8 cellular contexts compared by ENCODE assay signal in the genomic region with DNA sequence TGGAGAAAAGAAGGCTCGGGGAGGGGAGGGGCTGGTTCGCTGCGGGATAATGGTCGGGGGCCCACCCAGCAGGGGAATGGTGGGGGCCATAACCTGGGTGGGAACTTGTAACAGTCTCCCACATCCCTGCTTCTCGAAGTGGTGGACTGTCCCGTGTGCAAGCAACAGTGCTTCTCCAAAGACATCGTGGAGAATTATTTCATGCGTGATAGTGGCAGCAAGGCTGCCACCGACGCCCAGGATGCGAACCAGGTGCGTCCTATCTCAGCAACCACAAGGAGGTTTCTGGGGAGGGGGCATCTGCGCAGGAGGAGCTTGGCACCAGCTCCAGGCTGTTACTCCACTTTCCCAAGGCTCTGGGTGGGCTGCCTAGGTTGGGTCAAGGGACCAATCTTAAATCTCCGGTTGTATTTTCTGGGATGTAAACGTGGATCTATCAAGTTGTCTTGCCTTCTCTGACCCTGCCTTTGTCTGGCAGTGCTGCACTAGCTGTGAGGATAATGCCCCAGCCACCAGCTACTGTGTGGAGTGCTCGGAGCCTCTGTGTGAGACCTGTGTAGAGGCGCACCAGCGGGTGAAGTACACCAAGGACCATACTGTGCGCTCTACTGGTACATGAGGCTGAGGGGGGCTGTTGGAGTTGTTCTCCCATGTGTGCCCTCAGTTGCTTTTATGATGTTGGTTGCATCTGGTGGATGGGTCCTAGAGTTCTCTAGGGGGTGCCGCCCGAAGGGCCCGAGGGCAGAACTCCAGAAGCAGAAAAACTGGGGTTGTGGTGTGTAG. TPM values are rescaled to one million over a fixed set of nuclear protein-coding genes. Genes with fewer than 3 reads are reported as not detected.
A peak's percentile ranks its signal among the peaks of the same experiment; 100 is the strongest.
DNase-seq lines count a peak whose midpoint lies in the region; ATAC-seq and TF ChIP-seq lines count a peak whose summit lies in the region.

No MANE protein-coding gene starts in this region.

- no peaks in the 10 kb centered on the region for H3K9me3 ChIP-seq in Loucy (ENCODE audit: insufficient read depth, low read depth, low read length)

- H3K4me2 ChIP-seq in Loucy (ENCODE audit: low read depth, low read length, poor library complexity, severe bottlenecking) = peak overlapping the region; percentile 97

- H3K27ac Mint-ChIP-seq in dendritic cell treated with granulocyte-macrophage colony-stimulating factor and Interleukin-4, amounts not matched to agents 40 ng/mL and 50 ng/mL, for 4 days = peak overlapping the region; percentile 95
- peak overlapping the region; percentile 80 to 93 (median 88) for H3K27ac Mint-ChIP-seq in naive B cell

- H3K4me3 Mint-ChIP-seq in dendritic cell treated with granulocyte-macrophage colony-stimulating factor and Interleukin-4, amounts not matched to agents 40 ng/mL and 50 ng/mL, for 4 days = peak overlapping the region; percentile 88
- H3K4me3 Mint-ChIP-seq in naive B cell = peak overlapping the region; percentile 86 to 96 (median 92)

- H4K20me1 ChIP-seq in Loucy (ENCODE audit: insufficient read depth, low read length, poor library complexity, severe bottlenecking) = peaks cover 59% of the 10 kb centered on the region

- H3K4me1 ChIP-seq in Loucy (ENCODE audit: insufficient read depth, low read length, poor library complexity, severe bottlenecking) = peaks cover 27% of the 10 kb centered on the region

- peak overlapping the region; percentile 93 for H3K9ac ChIP-seq in Loucy (ENCODE audit: low read depth, low read length, poor library complexity, severe bottlenecking)

- H3K4me3 ChIP-seq in AG09309 (ENCODE audit: control insufficient read depth, low read depth, low read length) = peak overlapping the region; percentile 84
- H3K4me3 ChIP-seq in Loucy (ENCODE audit: low read length, poor library complexity, severe bottlenecking) = peak overlapping the region; percentile 96

- DNase-seq in AG09309 (ENCODE audit: low read depth) (no peak), naive B cell (no peak), SHP77 treated with DMSO at 0.1 percent for 48 hours (lab: John Stamatoyannopoulos, UW) (no peak)
- DNase-seq in NK-92 treated with Interleukin-12 subunit alpha and Interleukin-12 subunit beta, amount 100 ng/mL, for 24 hours (lab: John Stamatoyannopoulos, UW) = no peak

- H2AFZ ChIP-seq in Loucy (ENCODE audit: low read length) = no peak overlapping the region

- no peaks in the 10 kb centered on the region for H3K27me3 Mint-ChIP-seq in dendritic cell treated with granulocyte-macrophage colony-stimulating factor and Interleukin-4, amounts not matched to agents 40 ng/mL and 50 ng/mL, for 4 days
- H3K27me3 Mint-ChIP-seq in naive B cell = peaks cover 5 to 8% (median 7%) of the 10 kb centered on the region in 3 donors

- H3K9me3 Mint-ChIP-seq in dendritic cell treated with granulocyte-macrophage colony-stimulating factor and Interleukin-4, amounts not matched to agents 40 ng/mL and 50 ng/mL, for 4 days = no peaks in the 10 kb centered on the region
- peaks cover 0 to 4% (median 0%) of the 10 kb centered on the region in 7 donors for H3K9me3 Mint-ChIP-seq in naive B cell

- no peak for TF ChIP-seq CTCF in AG09309 (IDR thresholded peaks at IDR 0.05; ENCODE audit: control insufficient read depth, insufficient read depth, low read depth, low read length, missing control alignments)
- TF ChIP-seq CTCF in Loucy (conservative IDR thresholded peaks at IDR 0.05; ENCODE audit: low read length) = no peak

- intact Hi-C loops in dendritic cell treated with granulocyte-macrophage colony-stimulating factor and Interleukin-4, amounts not matched to agents 40 ng/mL and 50 ng/mL, for 4 days (cut with micrococcal nuclease) = loop anchor here (2.0 kb wide), 1 partner anchor 13 kb away; a partner anchor contains a TSS

- H3K27me3 ChIP-seq in Loucy (ENCODE audit: insufficient read depth, low read length, poor library complexity, severe bottlenecking) = no peaks in the 10 kb centered on the region

- peaks cover 44% of the 10 kb centered on the region for H3K36me3 ChIP-seq in Loucy (ENCODE audit: insufficient read depth, low read length)

- ATAC-seq in naive B cell (ENCODE audit: low read depth in 2 of 2) = no peak
- ATAC-seq in HG03378 (IDR thresholded peaks at IDR 0.05; ENCODE audit: unreplicated experiment) = no peak
- no peak for ATAC-seq in HG02678 (IDR thresholded peaks at IDR 0.05; ENCODE audit: unreplicated experiment)

- H3K36me3 Mint-ChIP-seq in dendritic cell treated with granulocyte-macrophage colony-stimulating factor and Interleukin-4, amounts not matched to agents 40 ng/mL and 50 ng/mL, for 4 days (ENCODE audit: low read depth) = peaks cover 62% of the 10 kb centered on the region
- peaks cover 0 to 13% of the 10 kb centered on the region in 2 donors for H3K36me3 Mint-ChIP-seq in naive B cell

- H3F3A ChIP-seq in Loucy (ENCODE audit: low read depth) = peaks cover 4% of the 10 kb centered on the region

- peaks cover 46% of the 10 kb centered on the region for H3K4me1 Mint-ChIP-seq in dendritic cell treated with granulocyte-macrophage colony-stimulating factor and Interleukin-4, amounts not matched to agents 40 ng/mL and 50 ng/mL, for 4 days (ENCODE audit: low read depth)
- H3K4me1 Mint-ChIP-seq in naive B cell = peaks cover 34 to 41% (median 34%) of the 10 kb centered on the region in 3 donors

- no peaks in the 10 kb centered on the region for H3K9me2 ChIP-seq in Loucy (replicated peaks; ENCODE audit: low read depth, low read length)

- peaks cover 60% of the 10 kb centered on the region for H3K79me2 ChIP-seq in Loucy (ENCODE audit: insufficient read depth, low read length)

RNA-seq across cellular contexts. Expression of a gene that starts 1.6 kb away (rescaled TPM):
- polyA plus RNA-seq in naive B cell (ENCODE audit: low read depth in 6 of 6) = 100 to 1,000 TPM in 1 of 6 donors, 10 to 100 TPM in 5; 25.7 to 100 (median 50.8) TPM

RNA-seq across cellular contexts. Expression of a gene that starts 9.4 kb away (rescaled TPM):
- polyA plus RNA-seq in naive B cell (ENCODE audit: low read depth in 6 of 6) = 100 to 1,000 TPM; 109 to 169 (median 122) TPM

RNA-seq across cellular contexts. Expression of a gene that starts 12.9 kb away (rescaled TPM):
- polyA plus RNA-seq in naive B cell (ENCODE audit: low read depth in 6 of 6) = 10 to 100 TPM; 10.8 to 24.2 (median 16.8) TPM

RNA-seq across cellular contexts. Expression of a gene that starts 25.9 kb away (rescaled TPM):
- 1 to 10 TPM; 3.3 to 6.8 (median 4.8) TPM for polyA plus RNA-seq in naive B cell (ENCODE audit: low read depth in 6 of 6)

RNA-seq across cellular contexts. Expression of a gene that starts 27.7 kb away (rescaled TPM):
- 10 to 100 TPM in 2 of 6 donors, 1 to 10 TPM in 4; 6.6 to 14.8 (median 9.3) TPM for polyA plus RNA-seq in naive B cell (ENCODE audit: low read depth in 6 of 6)
